ENCODE assay signal across 15 cellular contexts in genomic region chr16:69942099-69942491, GRCh38.
"Had no signal": no experiment of that assay in that cellular context is flagged by ENCODE, and none has a peak within 500 bp of the region (broad histone marks: within the 10 kb centered on the region; RNA-seq: fewer than 3 reads in every experiment).

No MANE protein-coding gene starts in this region.

- H3K27me3 Mint-ChIP-seq: activated CD4-positive, alpha-beta T cell treated with anti-CD3 and anti-CD28 coated beads, Interleukin-2, amount 10 ng/mL, durations not matched to agents 24 days and 14 days; type B pancreatic cell had no signal

- H3K4me1 Mint-ChIP-seq: activated CD4-positive, alpha-beta T cell treated with anti-CD3 and anti-CD28 coated beads, Interleukin-2, amount 10 ng/mL, durations not matched to agents 24 days and 14 days; WTC11 had no signal

- H3K4me3 Mint-ChIP-seq: activated CD4-positive, alpha-beta T cell treated with anti-CD3 and anti-CD28 coated beads, Interleukin-2, amount 10 ng/mL, durations not matched to agents 24 days and 14 days; neural crest cell; T-helper 1 cell treated with Interleukin-12 subunit alpha and Interleukin-12 subunit beta and Interleukin-4 antibody, amounts not matched to agents 30 μg/mL and 1 μg/mL, for 36 hours; type B pancreatic cell; WTC11 had no signal

- H3K4me3 ChIP-seq: breast epithelium, esophagus muscularis mucosa, ovary had no signal

- H3K9me3 Mint-ChIP-seq: activated CD4-positive, alpha-beta T cell treated with anti-CD3 and anti-CD28 coated beads, Interleukin-2, amount 10 ng/mL, durations not matched to agents 24 days and 14 days; activated naive CD4-positive, alpha-beta T cell treated with anti-CD3 and anti-CD28 coated beads, Interleukin-2, amount 50 U/mL, for 72 hours; neural crest cell; T-helper 1 cell treated with Interleukin-12 subunit alpha and Interleukin-12 subunit beta and Interleukin-4 antibody, amounts not matched to agents 30 μg/mL and 1 μg/mL, for 36 hours; type B pancreatic cell; WTC11 had no signal

- H3K36me3 ChIP-seq: breast epithelium, ovary had no signal

- DNase-seq: activated CD8-positive, alpha-beta memory T cell treated with anti-CD3 and anti-CD28 coated beads for 24 hours; activated T-cell treated with anti-CD3 and anti-CD28 coated beads, Interleukin-2, amount 50 U/mL, for 1 hour; glutamatergic neuron; ovary; retina; small intestine had no signal

- H3K27ac ChIP-seq: esophagus muscularis mucosa, ovary had no signal

- H3K4me1 ChIP-seq: breast epithelium had no signal

- H3K27ac Mint-ChIP-seq: activated CD4-positive, alpha-beta T cell treated with anti-CD3 and anti-CD28 coated beads, Interleukin-2, amount 10 ng/mL, durations not matched to agents 24 days and 14 days; activated naive CD4-positive, alpha-beta T cell treated with anti-CD3 and anti-CD28 coated beads, Interleukin-2, amount 50 U/mL, for 72 hours; T-helper 1 cell treated with Interleukin-12 subunit alpha and Interleukin-12 subunit beta and Interleukin-4 antibody, amounts not matched to agents 30 μg/mL and 1 μg/mL, for 36 hours; type B pancreatic cell; WTC11 had no signal

- H3K27me3 ChIP-seq: breast epithelium, esophagus muscularis mucosa, ovary had no signal

- H3K9me3 ChIP-seq: breast epithelium, esophagus muscularis mucosa, ovary had no signal

- ATAC-seq: activated naive CD4-positive, alpha-beta T cell treated with anti-CD3 and anti-CD28 coated beads, Interleukin-2, amount 50 U/mL, for 72 hours; SK-N-SH treated with all-trans-retinoic acid at 6 μM for 48 hours; WTC11 had no signal
